ENCODE assay signal across 8 cellular contexts in the genomic region with DNA sequence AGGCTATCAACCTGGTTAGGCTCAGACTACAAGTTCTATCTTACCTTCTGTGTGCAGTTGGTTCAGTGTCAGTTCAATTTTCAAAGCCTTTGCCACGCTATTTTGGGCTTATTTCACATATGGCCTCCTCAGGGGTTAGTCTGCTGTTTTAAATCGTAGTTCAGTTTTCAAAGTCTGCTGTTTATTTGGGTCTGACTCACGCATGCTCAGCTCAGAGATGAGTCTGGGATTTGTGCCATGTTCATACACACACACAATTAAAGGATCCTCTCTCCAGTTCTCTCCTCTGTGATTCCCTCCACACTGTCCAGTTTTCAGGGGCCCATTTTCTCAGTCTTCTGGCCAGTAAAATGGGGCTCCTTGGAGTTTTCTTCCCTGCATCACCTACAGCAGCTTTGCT. TPM values are rescaled to one million over a fixed set of nuclear protein-coding genes. Genes with fewer than 3 reads are reported as not detected.
A peak's percentile ranks its signal among the peaks of the same experiment; 100 is the strongest.
DNase-seq lines count a peak whose midpoint lies in the region; ATAC-seq and TF ChIP-seq lines count a peak whose summit lies in the region.

No MANE protein-coding gene starts in this region.

- H3K79me2 ChIP-seq in parathyroid adenoma: no peaks in the 10 kb centered on the region

- no peak for ATAC-seq in HG03460 (IDR thresholded peaks at IDR 0.05; ENCODE audit: unreplicated experiment)
- ATAC-seq in HG02885 (IDR thresholded peaks at IDR 0.05; ENCODE audit: poor library complexity, unreplicated experiment): no peak
- no peak for ATAC-seq in GM18870 (IDR thresholded peaks at IDR 0.05; ENCODE audit: unreplicated experiment)

- H3K9ac ChIP-seq in parathyroid adenoma: no peak overlapping the region

- TF ChIP-seq CTCF in fibroblast of villous mesenchyme (IDR thresholded peaks at IDR 0.05; ENCODE audit: insufficient read depth, low read depth, low read length): no peak
- no peak for TF ChIP-seq CTCF in parathyroid adenoma (IDR thresholded peaks at IDR 0.05)

- peak overlapping the region; percentile 5 for H2AFZ ChIP-seq in parathyroid adenoma

- H3K36me3 ChIP-seq in SJSA1 (no peaks in the 10 kb centered on the region), parathyroid adenoma (ENCODE audit: control insufficient read depth, insufficient read depth, low read length) (no peaks in the 10 kb centered on the region)

- H3K9me3 ChIP-seq in SJSA1 (replicated peaks): no peaks in the 10 kb centered on the region
- no peaks in the 10 kb centered on the region for H3K9me3 ChIP-seq in parathyroid adenoma (ENCODE audit: control insufficient read depth, low read length)

- H3K4me1 ChIP-seq in SJSA1 (replicated peaks) (peaks cover 16% of the 10 kb centered on the region), parathyroid adenoma (no peaks in the 10 kb centered on the region)

- no peak overlapping the region for H3K4me3 ChIP-seq in SJSA1
- no peak overlapping the region for H3K4me3 ChIP-seq in fibroblast of villous mesenchyme (ENCODE audit: low read depth, low read length)
- H3K4me3 ChIP-seq in parathyroid adenoma (ENCODE audit: low read depth, low read length): peak overlapping the region; percentile 22

- peak; percentile 28 for DNase-seq in Daoy (ENCODE audit: low read depth)
- peak; percentile 17 to 38 for DNase-seq in SJSA1 (ENCODE audit: low read depth in 1 of 2, low spot score in 2 of 2)
- peak; percentile 74 for DNase-seq in fibroblast of villous mesenchyme (ENCODE audit: low read depth)
- no peak for DNase-seq in NCI-H2029 (lab: John Stamatoyannopoulos, UW)

- H3K27ac ChIP-seq in SJSA1: no peak overlapping the region
- no peak overlapping the region for H3K27ac ChIP-seq in parathyroid adenoma

- peak overlapping the region; percentile 31 for H3K4me2 ChIP-seq in parathyroid adenoma (ENCODE audit: low read length)

- H3K27me3 ChIP-seq in SJSA1 (replicated peaks) (no peaks in the 10 kb centered on the region), parathyroid adenoma (ENCODE audit: control insufficient read depth, insufficient read depth, low read length) (no peaks in the 10 kb centered on the region)

RNA-seq across cellular contexts. Expression of a gene that starts 32.2 kb away (rescaled TPM):
- total RNA-seq in Daoy (2014; rRNA removed; shearing (Covaris generic)): 12.3 and 17.4 TPM in 2 replicates
- 15.6 and 29.9 TPM in 2 replicates for total RNA-seq in SJSA1 (2014; rRNA removed; shearing (Covaris generic))
- 66.4 and 82.5 TPM in 2 replicates for total RNA-seq in fibroblast of villous mesenchyme
